In the genomic region with DNA sequence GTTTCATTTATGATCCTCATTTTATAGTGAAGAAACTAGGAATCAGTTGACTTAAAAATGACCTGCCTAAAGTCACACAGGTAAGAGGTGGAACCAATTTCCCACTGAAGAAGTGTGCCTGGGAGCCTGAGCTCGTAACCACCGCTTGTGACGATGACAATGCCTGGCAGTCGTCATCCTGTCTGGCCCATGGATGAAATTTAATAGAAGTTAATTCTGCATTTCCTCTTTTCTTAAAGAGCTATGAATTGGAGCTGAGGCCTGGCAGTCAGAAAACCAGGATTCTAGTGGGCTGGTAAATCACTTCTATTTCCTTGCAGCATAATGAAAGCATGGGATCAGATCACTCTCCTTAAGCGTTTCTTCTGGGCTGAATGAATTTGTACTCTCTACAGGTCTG, we compare ENCODE assay signal across 13 cellular contexts.
DNase-seq lines count a peak whose midpoint lies in the region; ATAC-seq and TF ChIP-seq lines count a peak whose summit lies in the region.
"Had no signal": no experiment of that assay in that cellular context is flagged by ENCODE, and none has a peak within 500 bp of the region (broad histone marks: within the 10 kb centered on the region; RNA-seq: fewer than 3 reads in every experiment).

No MANE protein-coding gene starts in this region.

- H4K5ac ChIP-seq in H9 (ENCODE audit: insufficient read length, low read depth, low read length), result no peak overlapping the region

- no peaks in the 10 kb centered on the region for H3K79me1 ChIP-seq in H9 (ENCODE audit: insufficient read depth, low read depth, low read length, poor library complexity, severe bottlenecking)

- peaks cover 3% of the 10 kb centered on the region; the same call in 1 of the 2 replicates for H3K4me1 ChIP-seq in H9 (ENCODE audit: insufficient read depth, low read length)
- H3K4me1 ChIP-seq in skeletal muscle satellite cell (ENCODE audit: control insufficient read depth, insufficient read depth, low read length), result peaks cover 30% of the 10 kb centered on the region

- H3K23me2 ChIP-seq in H9 (ENCODE audit: insufficient read length, low read depth, low read length, poor library complexity, severe bottlenecking), result no peaks in the 10 kb centered on the region

- H3K4me2 ChIP-seq in H9 (ENCODE audit: insufficient read depth, insufficient read length, low read length) (no peak overlapping the region), skeletal muscle satellite cell (ENCODE audit: low read length) (peak overlapping the region; percentile 82)

- H3K18ac ChIP-seq in H9 (ENCODE audit: insufficient read length, low read depth, low read length), result no peak overlapping the region

- H3K9me3 Mint-ChIP-seq in H9, result no peaks in the 10 kb centered on the region
- H3K9me3 Mint-ChIP-seq: activated CD4-positive, alpha-beta memory T cell treated with anti-CD3 and anti-CD28 coated beads for 36 hours had no signal

- no peak overlapping the region for H2AFZ ChIP-seq in H9 (ENCODE audit: low read length)

- no peak overlapping the region for H3T11ph ChIP-seq in H9 (ENCODE audit: low read length)

- DNase-seq in H9 (no peak), SK-N-MC (ENCODE audit: low read depth, low spot score) (peak; percentile 45), fibroblast of peridontal ligament (ENCODE audit: extremely low read depth) (peak; percentile 31), iPS-NIHi7 (ENCODE audit: extremely low spot score) (no peak), glomerular visceral epithelial cell (ENCODE audit: extremely low spot score) (no peak)
- no peak for DNase-seq in activated CD4-positive, alpha-beta T cell treated with anti-CD3 and anti-CD28 coated beads for 48 hours
- DNase-seq: activated CD4-positive, alpha-beta memory T cell treated with anti-CD3 and anti-CD28 coated beads for 36 hours; activated naive CD4-positive, alpha-beta T cell treated with Interleukin-2 at 50 U/mL for 16 hours; NCI-H526; stimulated activated CD8-positive, alpha-beta memory T cell treated with anti-CD3 and anti-CD28 coated beads, Interleukin-4, amount 100 ng/mL, for 48 hours had no signal

- H3K27ac ChIP-seq in H9 (ENCODE audit: insufficient read length, low read depth, low read length) (no peak overlapping the region), SK-N-MC (peak overlapping the region; percentile 92)

- H3K27me3 Mint-ChIP-seq in H9 (ENCODE audit: low read depth), result no peaks in the 10 kb centered on the region
- H3K27me3 Mint-ChIP-seq: activated CD4-positive, alpha-beta memory T cell treated with anti-CD3 and anti-CD28 coated beads for 36 hours had no signal

- no peak for TF ChIP-seq CTCF in H9 (conservative IDR thresholded peaks at IDR 0.05)

- H3K27ac Mint-ChIP-seq in H9, result peak overlapping the region in 2 of 3 experiments; percentile 0 to 81; a peak in 2 of 7 replicates
- H3K27ac Mint-ChIP-seq: activated CD4-positive, alpha-beta memory T cell treated with anti-CD3 and anti-CD28 coated beads for 36 hours had no signal

- H3K4me1 Mint-ChIP-seq in H9, result peaks cover 24 to 31% of the 10 kb centered on the region in 2 experiments

- no peaks in the 10 kb centered on the region for H3K36me3 ChIP-seq in SK-N-MC (ENCODE audit: insufficient read depth, low read length)
- no peaks in the 10 kb centered on the region for H3K36me3 ChIP-seq in skeletal muscle satellite cell (ENCODE audit: insufficient read depth, low read length)
- H3K36me3 ChIP-seq: MG63 had no signal

- no peak overlapping the region for H4K8ac ChIP-seq in H9 (replicated peaks; ENCODE audit: insufficient read length, low read depth, low read length)

- H3K36me3 Mint-ChIP-seq in H9 (ENCODE audit: insufficient read depth in 1 of 3, low read depth in 3 of 3), result no peaks in the 10 kb centered on the region
- H3K36me3 Mint-ChIP-seq: activated CD4-positive, alpha-beta memory T cell treated with anti-CD3 and anti-CD28 coated beads for 36 hours had no signal

- no peak overlapping the region for H3K56ac ChIP-seq in H9 (ENCODE audit: insufficient read length, low read depth, low read length)

- H4K20me1 ChIP-seq in H9 (ENCODE audit: control insufficient read depth, insufficient read depth, insufficient read length), result no peaks in the 10 kb centered on the region

- no peak overlapping the region for H4K91ac ChIP-seq in H9 (ENCODE audit: insufficient read length, low read depth, low read length)

- no CpG with 5 or more reads among the region's 5 CpGs for WGBS in H9 (ENCODE audit: extremely low coverage, insufficient read length, low lambda C conversion rate)

- H3K4ac ChIP-seq in H9 (ENCODE audit: low read depth, low read length), result no peak overlapping the region

- no peak overlapping the region for H3K23ac ChIP-seq in H9 (ENCODE audit: insufficient read length, low read depth, low read length)

- H3K27me3 ChIP-seq in H9 (ENCODE audit: insufficient read depth, low read length) (no peaks in the 10 kb centered on the region), skeletal muscle satellite cell (ENCODE audit: control insufficient read depth, insufficient read depth, low read length) (no peaks in the 10 kb centered on the region)
- H3K27me3 ChIP-seq: MG63 had no signal

- H3K9me3 ChIP-seq in H9 (ENCODE audit: control insufficient read depth, low read depth, low read length) (no peaks in the 10 kb centered on the region), SK-N-MC (ENCODE audit: low read depth, low read length) (no peaks in the 10 kb centered on the region), skeletal muscle satellite cell (replicated peaks; ENCODE audit: low read length) (no peaks in the 10 kb centered on the region)
- H3K9me3 ChIP-seq: MG63 had no signal

- no peak overlapping the region for H2BK20ac ChIP-seq in H9 (ENCODE audit: low read depth, low read length, poor library complexity, severe bottlenecking)

- no peak overlapping the region for H2BK5ac ChIP-seq in H9 (ENCODE audit: insufficient read length, low read length)

- H3K79me2 ChIP-seq in H9 (ENCODE audit: insufficient read depth, low read length), result no peaks in the 10 kb centered on the region

- H3K4me3 Mint-ChIP-seq in H9, result no peak overlapping the region; a peak in 1 of 5 replicates
- H3K4me3 Mint-ChIP-seq: activated CD4-positive, alpha-beta memory T cell treated with anti-CD3 and anti-CD28 coated beads for 36 hours had no signal

- H2BK120ac ChIP-seq in H9 (ENCODE audit: low read depth, low read length, poor library complexity, severe bottlenecking), result no peak overlapping the region

- H3K14ac ChIP-seq in H9 (ENCODE audit: insufficient read depth, low read length), result no peak overlapping the region

- H3K4me3 ChIP-seq in SK-N-MC, result peak overlapping the region; percentile 74
- H3K4me3 ChIP-seq in skeletal muscle satellite cell (ENCODE audit: low read length), result peak overlapping the region; percentile 57

- H3K9ac ChIP-seq in H9 (ENCODE audit: extremely low read depth, insufficient read length, low read length) (no peak overlapping the region), SK-N-MC (ENCODE audit: insufficient read length) (peak overlapping the region; percentile 62), skeletal muscle satellite cell (ENCODE audit: low read depth, low read length) (peak overlapping the region; percentile 64)

- no peak overlapping the region for H2BK12ac ChIP-seq in H9 (ENCODE audit: insufficient read length, low read depth, low read length)

- no peak overlapping the region for H2BK15ac ChIP-seq in H9 (ENCODE audit: low read depth, low read length)

- no peak overlapping the region for H2AK5ac ChIP-seq in H9 (ENCODE audit: insufficient read length, low read length)

- ATAC-seq in GM18873 (IDR thresholded peaks at IDR 0.05; ENCODE audit: low FRiP score, unreplicated experiment), result no peak

Comparison
In these comparisons a context has a peak if more than half of its experiments do, and no peak if none do; other contexts are left out.
1. DNase-seq: peak in SK-N-MC (single experiment) and fibroblast of peridontal ligament (single experiment); none in H9 (single experiment), iPS-NIHi7 (single experiment), glomerular visceral epithelial cell (single experiment) and activated CD4-positive, alpha-beta T cell treated with anti-CD3 and anti-CD28 coated beads for 48 hours (single experiment).